In genomic region chr6:56716229-56716628, GRCh38 we compare ENCODE assay signal across 18 cellular contexts.
A peak's percentile ranks its signal among the peaks of the same experiment; 100 is the strongest.
DNase-seq lines count a peak whose midpoint lies in the region; ATAC-seq, FAIRE-seq and TF ChIP-seq lines count a peak whose summit lies in the region.
"Had no signal": no experiment of that assay in that cellular context is flagged by ENCODE, and none has a peak within 500 bp of the region (broad histone marks: within the 10 kb centered on the region; RNA-seq: fewer than 3 reads in every experiment).

No MANE protein-coding gene starts in this region.

- H4K20me1 ChIP-seq in GM23338 (replicated peaks; ENCODE audit: insufficient read depth): no peaks in the 10 kb centered on the region
- peaks cover 2% of the 10 kb centered on the region for H4K20me1 ChIP-seq in endothelial cell of umbilical vein (replicated peaks; ENCODE audit: control insufficient read depth, extremely low read depth, insufficient read depth, low read length)

- dilution Hi-C loops in endothelial cell of umbilical vein (cut with MboI; ENCODE audit: extremely low pct_ligation_motif_present, low sequenced_read_pairs): no loop called here

- FAIRE-seq in endothelial cell of umbilical vein (lab: Jason Lieb, UNC): peak; percentile 12

- H3K4me1 Mint-ChIP-seq in GM23338: peaks cover 70% of the 10 kb centered on the region
- H3K4me1 Mint-ChIP-seq: activated CD4-positive, alpha-beta T cell treated with anti-CD3 and anti-CD28 coated beads, Interleukin-2, amount 10 ng/mL, durations not matched to agents 7 days and 5 days; CD8-positive, alpha-beta memory T cell had no signal

- H3K9me3 Mint-ChIP-seq in GM23338: peaks cover 25% of the 10 kb centered on the region

- CTCF ChIA-PET in Panc1 (lab: Charles Lee) (no interaction called here), endothelial cell of umbilical vein (lab: Charles Lee) (interaction anchor here (0.9 to 10.0 kb wide), 6 partner anchors 16 to 189 kb away, joined by 3 to 174 read pairs (median 14); no protein-coding TSS in a partner anchor)

- DNase-seq in GM23338 (ENCODE audit: low spot score): no peak
- no peak for DNase-seq in Panc1 (ENCODE audit: low read depth, low spot score)
- no peak for DNase-seq in endothelial cell of umbilical vein (ENCODE audit: low read depth, low spot score)
- no peak for DNase-seq in psoas muscle
- DNase-seq in SKM-1 (lab: John Stamatoyannopoulos, UW; ENCODE audit: unreplicated experiment): no peak
- DNase-seq: activated CD4-positive, alpha-beta T cell treated with anti-CD3 and anti-CD28 coated beads, Interleukin-2, amount 10 ng/mL, durations not matched to agents 7 days and 5 days; activated CD8-positive, alpha-beta memory T cell treated with anti-CD3 and anti-CD28 coated beads, Interleukin-2, amount 50 U/mL, for 4 hours; AML-193; CD8-positive, alpha-beta memory T cell; DMS79; erythroblast; midbrain; NCI-H1417; NCI-H510A; stimulated activated CD8-positive, alpha-beta memory T cell treated with anti-CD3 and anti-CD28 coated beads, Interleukin-4, amount 100 ng/mL, for 48 hours had no signal

- POLR2A ChIA-PET in Panc1 (lab: Charles Lee) (interaction anchor here (0.6 to 1.1 kb wide), 3 partner anchors 8 to 125 kb away, joined by 3 to 5 read pairs (median 4); no protein-coding TSS in a partner anchor), endothelial cell of umbilical vein (lab: Charles Lee) (no interaction called here)

- H3K27ac ChIP-seq in GM23338 (ENCODE audit: low read depth): no peak overlapping the region
- peak overlapping the region; percentile 99 for H3K27ac ChIP-seq in Panc1 (ENCODE audit: low read length)
- peak overlapping the region; percentile 86 for H3K27ac ChIP-seq in endothelial cell of umbilical vein (ENCODE audit: insufficient read depth, low read depth, low read length)
- H3K27ac ChIP-seq in psoas muscle: peak overlapping the region; percentile 58

- peaks cover 3% of the 10 kb centered on the region for H3K27me3 Mint-ChIP-seq in GM23338 (ENCODE audit: insufficient read depth, low read depth, poor library complexity)

- WGBS in psoas muscle, 3 donors: 65 to 84% (median 72%) methylated on average over 3 of the region's 3 CpGs

- H3K36me3 ChIP-seq in GM23338 (ENCODE audit: insufficient read depth) (0 out of 2 replicates have a peak, but pooled peaks cover under 1% of the 10 kb centered on the region), Panc1 (ENCODE audit: control insufficient read depth, insufficient read depth, low read length) (no peaks in the 10 kb centered on the region; the same call in 1 of the 2 replicates), endothelial cell of umbilical vein (ENCODE audit: control insufficient read depth in 2 of 2, extremely low read depth in 1 of 2, insufficient read depth in 2 of 2, low read length in 2 of 2) (no peaks in the 10 kb centered on the region), psoas muscle (ENCODE audit: insufficient read depth in 1 of 2, low read depth in 1 of 2) (no peaks in the 10 kb centered on the region)

- BruUV-seq in Panc1 (replicated peaks; lab: Mats Ljungman, UMichigan): no TSS peak
- BruUV-seq in endothelial cell of umbilical vein (replicated peaks; lab: Mats Ljungman, UMichigan): no TSS peak

- H3K9me2 ChIP-seq in GM23338 (ENCODE audit: insufficient read depth): no peaks in the 10 kb centered on the region

- peak overlapping the region; percentile 29; the same call in 1 of the 2 replicates for H3K4me2 ChIP-seq in GM23338
- peak overlapping the region; percentile 74 for H3K4me2 ChIP-seq in endothelial cell of umbilical vein (ENCODE audit: insufficient read depth, low read length)

- H3K9me3 ChIP-seq in Panc1 (ENCODE audit: control insufficient read depth, insufficient read depth, low read depth, low read length) (peaks cover 15% of the 10 kb centered on the region), endothelial cell of umbilical vein (replicated peaks; ENCODE audit: control insufficient read depth, insufficient read depth, low read length) (no peaks in the 10 kb centered on the region), psoas muscle (no peaks in the 10 kb centered on the region)

- no peak for ATAC-seq in GM23338
- no peak for ATAC-seq in Panc1
- ATAC-seq in psoas muscle: no peak
- no peak for ATAC-seq in GM18505 (IDR thresholded peaks at IDR 0.05; ENCODE audit: unreplicated experiment)
- ATAC-seq in GM18517 (IDR thresholded peaks at IDR 0.05; ENCODE audit: unreplicated experiment): no peak
- no peak for ATAC-seq in HG03439 (IDR thresholded peaks at IDR 0.05; ENCODE audit: unreplicated experiment)

- no peak for TF ChIP-seq POLR2A in endothelial cell of umbilical vein (IDR thresholded peaks at IDR 0.05; ENCODE audit: low read depth, low read length)
- no peak for TF ChIP-seq POLR2A in GM18505 (IDR thresholded peaks at IDR 0.05; ENCODE audit: borderline replicate concordance, extremely low read depth, insufficient read depth, insufficient read length)

- H3F3A ChIP-seq in GM23338 (replicated peaks; ENCODE audit: low read depth): no peaks in the 10 kb centered on the region; the same call in 1 of the 2 replicates

- H2AFZ ChIP-seq in GM23338 (no peak overlapping the region), endothelial cell of umbilical vein (ENCODE audit: low read depth, low read length) (no peak overlapping the region)

- intact Hi-C loops in Panc1 (cut with micrococcal nuclease; ENCODE audit: unreplicated experiment) (no loop called here), endothelial cell of umbilical vein (cut with micrococcal nuclease) (no loop called here), psoas muscle (cut with DNase I) (loop anchor here in 1 of 2 donors (5.0 kb wide), 2 partner anchors 46 to 131 kb away; no protein-coding TSS in a partner anchor)

- in situ Hi-C loops in Panc1 (cut with HindIII; ENCODE audit: low pct_unique_long_range_greater_than_20kb, low sequenced_read_pairs): no loop called here

- no peak overlapping the region for H3K9ac ChIP-seq in endothelial cell of umbilical vein (replicated peaks; ENCODE audit: extremely low read depth, insufficient read depth, low read length)

- TF ChIP-seq CTCF in GM23338 (conservative IDR thresholded peaks at IDR 0.05; ENCODE audit: low read depth in 2 of 2) (no peak), Panc1 (IDR thresholded peaks at IDR 0.05) (no peak), endothelial cell of umbilical vein (IDR thresholded peaks at IDR 0.05; ENCODE audit: extremely low read depth in 1 of 2, insufficient read depth in 1 of 2, low read depth in 1 of 2, low read length in 2 of 2) (no peak), psoas muscle (IDR thresholded peaks at IDR 0.05) (no peak)

- peaks cover 36% of the 10 kb centered on the region for H3K36me3 Mint-ChIP-seq in GM23338 (ENCODE audit: low read depth)

- H3K27me3 ChIP-seq in GM23338 (ENCODE audit: insufficient read depth) (no peaks in the 10 kb centered on the region), Panc1 (ENCODE audit: control insufficient read depth, insufficient read depth, low read length) (no peaks in the 10 kb centered on the region), endothelial cell of umbilical vein (ENCODE audit: control insufficient read depth in 2 of 2, insufficient read depth in 2 of 2, low read length in 2 of 2) (no peaks in the 10 kb centered on the region), psoas muscle (ENCODE audit: insufficient read depth in 3 of 3, low read length in 2 of 3) (no peaks in the 10 kb centered on the region)

- H3K4me3 ChIP-seq in GM23338 (no peak overlapping the region), Panc1 (ENCODE audit: low read depth in 2 of 2, low read length in 2 of 2) (no peak overlapping the region), endothelial cell of umbilical vein (replicated peaks in 1 of 3; ENCODE audit: insufficient read depth in 1 of 3, low read depth in 1 of 3, low read length in 3 of 3) (no peak overlapping the region), psoas muscle (no peak overlapping the region)

- no peak overlapping the region for H3K27ac Mint-ChIP-seq in GM23338
- H3K27ac Mint-ChIP-seq: activated CD4-positive, alpha-beta T cell treated with anti-CD3 and anti-CD28 coated beads, Interleukin-2, amount 10 ng/mL, durations not matched to agents 7 days and 5 days; CD8-positive, alpha-beta memory T cell had no signal

- H3K79me2 ChIP-seq in GM23338 (replicated peaks; ENCODE audit: insufficient read depth) (peaks cover 90% of the 10 kb centered on the region), endothelial cell of umbilical vein (ENCODE audit: control insufficient read depth, insufficient read depth, low read length) (peaks cover 32% of the 10 kb centered on the region)

- H3K4me1 ChIP-seq in GM23338 (ENCODE audit: insufficient read depth) (peaks cover 59% of the 10 kb centered on the region), Panc1 (ENCODE audit: control insufficient read depth, insufficient read depth, low read length) (peaks cover 56% of the 10 kb centered on the region), endothelial cell of umbilical vein (ENCODE audit: control insufficient read depth, extremely low read depth, insufficient read depth, low read length) (peaks cover 50% of the 10 kb centered on the region), psoas muscle (peaks cover 41% of the 10 kb centered on the region)

- H3K9me1 ChIP-seq in endothelial cell of umbilical vein (replicated peaks; ENCODE audit: control insufficient read depth, extremely low read depth, insufficient read depth, low read length): no peaks in the 10 kb centered on the region

- H3K4me3 Mint-ChIP-seq in GM23338: no peak overlapping the region
- H3K4me3 Mint-ChIP-seq: activated CD4-positive, alpha-beta T cell treated with anti-CD3 and anti-CD28 coated beads, Interleukin-2, amount 10 ng/mL, durations not matched to agents 7 days and 5 days; CD8-positive, alpha-beta memory T cell had no signal

TF ChIP-seq in GM23338, 12 proteins besides CTCF, POLR2A, EP300 and RAD21 (continues in another document):
- no peak for TF ChIP-seq EZH2 (IDR thresholded peaks at IDR 0.05; ENCODE audit: low read depth, unreplicated experiment)
- TF ChIP-seq STAT1 (IDR thresholded peaks at IDR 0.05; ENCODE audit: unreplicated experiment): no peak

TF ChIP-seq in endothelial cell of umbilical vein, 7 proteins besides CTCF, POLR2A, EP300 and RAD21:
- TF ChIP-seq POLR2AphosphoS5 (IDR thresholded peaks at IDR 0.05; ENCODE audit: insufficient read depth, low read depth, low read length) (no peak), EZH2 (IDR thresholded peaks at IDR 0.05; ENCODE audit: borderline replicate concordance, low read depth, low read length, severe bottlenecking) (no peak), FOS (IDR thresholded peaks at IDR 0.05; ENCODE audit: borderline replicate concordance, insufficient read depth, low read length) (no peak), JUN (IDR thresholded peaks at IDR 0.05; ENCODE audit: borderline replicate concordance, insufficient read depth, insufficient read length, low read depth) (no peak), MYC (IDR thresholded peaks at IDR 0.05; ENCODE audit: low read depth, low read length) (no peak), GATA2 (IDR thresholded peaks at IDR 0.05; ENCODE audit: insufficient read depth, insufficient read length, low read depth, low read length) (no peak)
- TF ChIP-seq, protein P1, sequence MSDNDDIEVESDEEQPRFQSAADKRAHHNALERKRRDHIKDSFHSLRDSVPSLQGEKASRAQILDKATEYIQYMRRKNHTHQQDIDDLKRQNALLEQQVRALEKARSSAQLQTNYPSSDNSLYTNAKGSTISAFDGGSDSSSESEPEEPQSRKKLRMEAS (IDR thresholded peaks at IDR 0.05; ENCODE audit: insufficient read depth, insufficient read length): no peak
TF ChIP-seq in endothelial cell of umbilical vein: peak in this region for 0.
